Comparison of ENCODE assay signal across 8 cellular contexts in genomic region chr17:75059369-75060345, GRCh38. TPM values are rescaled to one million over a fixed set of nuclear protein-coding genes. Genes with fewer than 3 reads are reported as not detected.
DNase-seq lines count a peak whose midpoint lies in the region; ATAC-seq and TF ChIP-seq lines count a peak whose summit lies in the region.

No MANE protein-coding gene starts in this region.

- CTCF ChIA-PET in activated CD8-positive, alpha-beta T cell treated with anti-CD3 and anti-CD28 coated beads, Interleukin-2, amount 10 ng/mL, durations not matched to agents 7 days and 5 days (lab: Charles Lee): interaction anchor here (0.5 to 3.7 kb wide), 21 partner anchors 10 to 353 kb away, joined by 3 to 25 read pairs (median 5); partner anchors contain the start of genes MIF4GD and NT5C

- H3K4me3 Mint-ChIP-seq in activated CD8-positive, alpha-beta T cell treated with anti-CD3 and anti-CD28 coated beads, Interleukin-2, amount 10 ng/mL, durations not matched to agents 7 days and 5 days: no peak overlapping the region
- no peak overlapping the region for H3K4me3 Mint-ChIP-seq in effector memory CD8-positive, alpha-beta T cell

- DNase-seq in EL (peak; percentile 53), NCI-H2227 treated with DMSO at 0.1 percent for 48 hours (lab: John Stamatoyannopoulos, UW) (peak; percentile 21), caudate nucleus (lab: John Stamatoyannopoulos, UW) (peak in 28 of 61 donors; percentile 7 to 76 (median 26)), left lung (no peak), upper lobe of left lung (peak in 1 of 2 donors; percentile 39)
- no peak for DNase-seq in activated CD8-positive, alpha-beta T cell treated with anti-CD3 and anti-CD28 coated beads, Interleukin-2, amount 10 ng/mL, durations not matched to agents 7 days and 5 days
- DNase-seq in effector memory CD8-positive, alpha-beta T cell: no peak

- H3K27ac ChIP-seq in caudate nucleus (ENCODE audit: low read depth, low read length) (peak overlapping the region; percentile 70), left lung (peak overlapping the region; percentile 18 to 53), upper lobe of left lung (peak overlapping the region; percentile 54 to 79 (median 61))

- H3K27me3 Mint-ChIP-seq in activated CD8-positive, alpha-beta T cell treated with anti-CD3 and anti-CD28 coated beads, Interleukin-2, amount 10 ng/mL, durations not matched to agents 7 days and 5 days (ENCODE audit: low read depth): no peaks in the 10 kb centered on the region
- H3K27me3 Mint-ChIP-seq in effector memory CD8-positive, alpha-beta T cell: no peaks in the 10 kb centered on the region

- H3K9me3 ChIP-seq in left lung: no peaks in the 10 kb centered on the region
- no peaks in the 10 kb centered on the region for H3K9me3 ChIP-seq in upper lobe of left lung

- H3K36me3 ChIP-seq in left lung (peaks cover 0 to 80% of the 10 kb centered on the region in 2 donors), upper lobe of left lung (peaks cover 5 to 79% (median 40%) of the 10 kb centered on the region in 4 donors)

- TF ChIP-seq POLR2A in upper lobe of left lung (IDR thresholded peaks at IDR 0.05): no peak

- H3K27me3 ChIP-seq in left lung (no peaks in the 10 kb centered on the region), upper lobe of left lung (no peaks in the 10 kb centered on the region)

- H3K4me1 ChIP-seq in left lung: peaks cover 5 to 7% of the 10 kb centered on the region in 2 donors
- peaks cover 7 to 14% (median 11%) of the 10 kb centered on the region in 4 donors for H3K4me1 ChIP-seq in upper lobe of left lung

- no peak overlapping the region for H3K27ac Mint-ChIP-seq in activated CD8-positive, alpha-beta T cell treated with anti-CD3 and anti-CD28 coated beads, Interleukin-2, amount 10 ng/mL, durations not matched to agents 7 days and 5 days
- no peak overlapping the region for H3K27ac Mint-ChIP-seq in effector memory CD8-positive, alpha-beta T cell

- TF ChIP-seq CTCF in left lung (IDR thresholded peaks at IDR 0.05): peak in 1 of 2 donors; percentile 25
- peak in 4 of 6 experiments; percentile 15 to 53 (median 38) for TF ChIP-seq CTCF in upper lobe of left lung (IDR thresholded peaks at IDR 0.05)

- H3K9me3 Mint-ChIP-seq in activated CD8-positive, alpha-beta T cell treated with anti-CD3 and anti-CD28 coated beads, Interleukin-2, amount 10 ng/mL, durations not matched to agents 7 days and 5 days (ENCODE audit: insufficient read depth): no peaks in the 10 kb centered on the region
- H3K9me3 Mint-ChIP-seq in effector memory CD8-positive, alpha-beta T cell: no peaks in the 10 kb centered on the region

- WGBS in upper lobe of left lung, 2 donors: 56 to 62% methylated on average over 25 of the region's 25 CpGs

- H3K36me3 Mint-ChIP-seq in activated CD8-positive, alpha-beta T cell treated with anti-CD3 and anti-CD28 coated beads, Interleukin-2, amount 10 ng/mL, durations not matched to agents 7 days and 5 days (ENCODE audit: low read depth): peaks cover 44% of the 10 kb centered on the region
- H3K36me3 Mint-ChIP-seq in effector memory CD8-positive, alpha-beta T cell (ENCODE audit: insufficient read depth): peaks cover 69% of the 10 kb centered on the region

- ATAC-seq in left lung (peak; percentile 88), upper lobe of left lung (ENCODE audit: low FRiP score in 2 of 2) (peak; percentile 36 to 70), HG02970 (IDR thresholded peaks at IDR 0.05; ENCODE audit: low FRiP score, unreplicated experiment) (no peak)
- no peak for ATAC-seq in activated CD8-positive, alpha-beta T cell treated with anti-CD3 and anti-CD28 coated beads, Interleukin-2, amount 10 ng/mL, durations not matched to agents 7 days and 5 days
- no peak for ATAC-seq in effector memory CD8-positive, alpha-beta T cell (replicated peaks)

- no peak overlapping the region for H3K4me3 ChIP-seq in left lung
- H3K4me3 ChIP-seq in upper lobe of left lung: no peak overlapping the region

- H3K4me1 Mint-ChIP-seq in activated CD8-positive, alpha-beta T cell treated with anti-CD3 and anti-CD28 coated beads, Interleukin-2, amount 10 ng/mL, durations not matched to agents 7 days and 5 days (ENCODE audit: low read depth): peaks cover 18% of the 10 kb centered on the region
- peaks cover 2 to 3% of the 10 kb centered on the region in 2 donors for H3K4me1 Mint-ChIP-seq in effector memory CD8-positive, alpha-beta T cell (ENCODE audit: low read depth in 2 of 2)

- TF ChIP-seq EP300 in upper lobe of left lung (IDR thresholded peaks at IDR 0.05): no peak

- intact Hi-C loops in left lung (cut with DNase I): no loop called here

- POLR2A ChIA-PET in activated CD8-positive, alpha-beta T cell treated with anti-CD3 and anti-CD28 coated beads, Interleukin-2, amount 10 ng/mL, durations not matched to agents 7 days and 5 days (lab: Charles Lee): interaction anchor here (1.0 to 1.2 kb wide), 3 partner anchors 11 to 142 kb away, joined by 3 to 5 read pairs (median 4); no protein-coding TSS in a partner anchor

RNA-seq across cellular contexts. Expression of gene KCTD2, which starts 12.6 kb away (rescaled TPM):
- total RNA-seq in left lung (10 to 100 TPM; 20.6 to 20.8 TPM), upper lobe of left lung (10 to 100 TPM; 17.8 to 26.1 (median 22.9) TPM)
- 10 to 100 TPM; 15.6 to 19.4 TPM for total RNA-seq in activated CD8-positive, alpha-beta T cell treated with anti-CD3 and anti-CD28 coated beads, Interleukin-2, amount 10 ng/mL, durations not matched to agents 7 days and 5 days

RNA-seq across cellular contexts. Expression of gene ATP5PD, which starts 12.9 kb away (rescaled TPM):
- 100 to 1,000 TPM; 203 to 215 TPM for total RNA-seq in left lung
- 100 to 1,000 TPM; 126 to 198 (median 186) TPM for total RNA-seq in upper lobe of left lung
- total RNA-seq in activated CD8-positive, alpha-beta T cell treated with anti-CD3 and anti-CD28 coated beads, Interleukin-2, amount 10 ng/mL, durations not matched to agents 7 days and 5 days: 100 to 1,000 TPM; 232 to 238 TPM

RNA-seq across cellular contexts. Expression of gene SLC16A5, which starts 28.1 kb away (rescaled TPM):
- 10 to 100 TPM; 36.8 to 45.1 TPM for total RNA-seq in left lung
- 100 to 1,000 TPM in 4 of 6 donors, 10 to 100 TPM in 2; 40.6 to 234 (median 123) TPM for total RNA-seq in upper lobe of left lung
- 1 to 10 TPM; 4.6 to 5.4 TPM for total RNA-seq in activated CD8-positive, alpha-beta T cell treated with anti-CD3 and anti-CD28 coated beads, Interleukin-2, amount 10 ng/mL, durations not matched to agents 7 days and 5 days

RNA-seq across cellular contexts. Expression of gene MRPL58, which starts 47.2 kb away (rescaled TPM):
- total RNA-seq in left lung (10 to 100 TPM; 25.7 to 32.8 TPM), upper lobe of left lung (10 to 100 TPM; 10.5 to 41.0 (median 21.8) TPM)
- 10 to 100 TPM; 45.1 to 45.8 TPM for total RNA-seq in activated CD8-positive, alpha-beta T cell treated with anti-CD3 and anti-CD28 coated beads, Interleukin-2, amount 10 ng/mL, durations not matched to agents 7 days and 5 days

RNA-seq across cellular contexts. Expression of gene ARMC7, which starts 50.1 kb away (rescaled TPM):
- total RNA-seq in left lung (10 to 100 TPM; 18.3 to 19.3 TPM), upper lobe of left lung (10 to 100 TPM in 5 of 6 donors, 1 to 10 TPM in 1; 7.3 to 29.5 (median 16.6) TPM)
- total RNA-seq in activated CD8-positive, alpha-beta T cell treated with anti-CD3 and anti-CD28 coated beads, Interleukin-2, amount 10 ng/mL, durations not matched to agents 7 days and 5 days: 10 to 100 TPM; 16.1 to 17.0 TPM

Comparison
In these comparisons a context has a peak if more than half of its experiments do, and no peak if none do; other contexts are left out.
1. DNase-seq: peak in EL (single experiment) and NCI-H2227 treated with DMSO at 0.1 percent for 48 hours (single experiment); none in left lung (0 of 2), activated CD8-positive, alpha-beta T cell treated with anti-CD3 and anti-CD28 coated beads, Interleukin-2, amount 10 ng/mL, durations not matched to agents 7 days and 5 days (single experiment) and effector memory CD8-positive, alpha-beta T cell (0 of 3).
2. ATAC-seq: peak in left lung (single experiment) and upper lobe of left lung (2 of 2); none in activated CD8-positive, alpha-beta T cell treated with anti-CD3 and anti-CD28 coated beads, Interleukin-2, amount 10 ng/mL, durations not matched to agents 7 days and 5 days (single experiment), effector memory CD8-positive, alpha-beta T cell (single experiment) and HG02970 (single experiment).
3. RNA of gene SLC16A5, which starts 28.1 kb away (total RNA-seq): 40.6 to 234 TPM in upper lobe of left lung and 36.8 to 45.1 TPM in left lung; 4.6 to 5.4 TPM in activated CD8-positive, alpha-beta T cell treated with anti-CD3 and anti-CD28 coated beads, Interleukin-2, amount 10 ng/mL, durations not matched to agents 7 days and 5 days; every median in the first group is over 4 times any median in the second.
4. Peak in every context shown above with its lines, with median percentiles within 50 percentile points of each other: H3K27ac ChIP-seq.